Comparison of ENCODE assay signal across 24 cellular contexts in genomic region chr12:96311191-96311590, GRCh38.
"Had no signal": no experiment of that assay in that cellular context is flagged by ENCODE, and none has a peak within 500 bp of the region (broad histone marks: within the 10 kb centered on the region; RNA-seq: fewer than 3 reads in every experiment).

No MANE protein-coding gene starts in this region.

- H3K27ac ChIP-seq: coronary artery, foreskin keratinocyte, heart left ventricle, hepatocyte, lower lobe of right lung had no signal

- FAIRE-seq: endothelial cell of umbilical vein, frontal cortex, kidney had no signal

- ATAC-seq: foreskin keratinocyte, gastroesophageal sphincter, heart left ventricle, left colon, left lobe of liver, left ventricle myocardium superior, lower lobe of right lung, mucosa of descending colon had no signal

- H3K4me2 ChIP-seq: hepatocyte had no signal

- H3K4me1 ChIP-seq: lower lobe of right lung had no signal

- H2AFZ ChIP-seq: hepatocyte had no signal

- H3K4me3 ChIP-seq: coronary artery, dorsolateral prefrontal cortex, esophagus muscularis mucosa, gastroesophageal sphincter, heart left ventricle, hepatocyte, lower lobe of right lung, mucosa of descending colon had no signal

- DNase-seq: dermis blood vessel endothelial cell; dorsolateral prefrontal cortex; effector CD4-positive, alpha-beta T cell; effector memory CD4-positive, alpha-beta T cell; foreskin keratinocyte; heart left ventricle; hypothalamus; immature natural killer cell; islet precursor cell; kidney; kidney glomerular epithelial cell; left colon; left ventricle myocardium superior; lower lobe of right lung; mesenchymal stem cell; mucosa of descending colon; naive B cell had no signal

- H3K27me3 ChIP-seq: dorsolateral prefrontal cortex, esophagus muscularis mucosa, foreskin keratinocyte, gastroesophageal sphincter, heart left ventricle, hepatocyte had no signal

- H3K9me3 ChIP-seq: esophagus muscularis mucosa, gastroesophageal sphincter, heart left ventricle, lower lobe of right lung, mucosa of descending colon had no signal
